ENCODE assay signal across 8 cellular contexts in genomic region chr9:27353405-27354229, GRCh38. TPM values are rescaled to one million over a fixed set of nuclear protein-coding genes. Genes with fewer than 3 reads are reported as not detected.
DNase-seq lines count a peak whose midpoint lies in the region; ATAC-seq and TF ChIP-seq lines count a peak whose summit lies in the region.

No MANE protein-coding gene starts in this region.

- ATAC-seq in Right ventricle myocardium inferior, result no peak
- ATAC-seq in HG03103 (IDR thresholded peaks at IDR 0.05; ENCODE audit: low read depth, unreplicated experiment), result peak; percentile 72
- ATAC-seq in sciatic nerve, result peak; percentile 11
- no peak for ATAC-seq in left lung

- H3K4me3 ChIP-seq in left ventricle myocardium inferior (no peak overlapping the region), brain microvascular endothelial cell (ENCODE audit: low read depth, low read length) (no peak overlapping the region), left lung (no peak overlapping the region)

- in situ Hi-C loops in brain microvascular endothelial cell (cut with HindIII; ENCODE audit: low pct_ligation_motif_present, low sequenced_read_pairs), result no loop called here

- H3K9me3 ChIP-seq in left ventricle myocardium inferior (replicated peaks), result no peaks in the 10 kb centered on the region
- H3K9me3 ChIP-seq in left lung, result no peaks in the 10 kb centered on the region

- H3K27me3 ChIP-seq in left ventricle myocardium inferior (ENCODE audit: low read depth), result no peaks in the 10 kb centered on the region
- H3K27me3 ChIP-seq in brain microvascular endothelial cell (replicated peaks), result no peaks in the 10 kb centered on the region
- H3K27me3 ChIP-seq in left lung, result no peaks in the 10 kb centered on the region

- H3K36me3 ChIP-seq in left ventricle myocardium inferior (no peaks in the 10 kb centered on the region), brain microvascular endothelial cell (replicated peaks) (no peaks in the 10 kb centered on the region), left lung (no peaks in the 10 kb centered on the region)

- TF ChIP-seq CTCF in left ventricle myocardium inferior (IDR thresholded peaks at IDR 0.05; ENCODE audit: borderline replicate concordance), result no peak
- TF ChIP-seq CTCF in brain microvascular endothelial cell (IDR thresholded peaks at IDR 0.05; ENCODE audit: low read depth, low read length, missing control alignments), result no peak
- no peak for TF ChIP-seq CTCF in left lung (IDR thresholded peaks at IDR 0.05)

- H3K4me1 ChIP-seq in left ventricle myocardium inferior (peaks cover 46% of the 10 kb centered on the region), left lung (peaks cover 0 to 17% of the 10 kb centered on the region in 2 donors)

- DNase-seq in left ventricle myocardium inferior (no peak), Right ventricle myocardium inferior (ENCODE audit: missing footprints) (no peak), brain microvascular endothelial cell (peak; percentile 25), sciatic nerve (ENCODE audit: low spot score) (no peak), NCI-H226 (no peak), SK-N-DZ (ENCODE audit: low spot score) (no peak), left lung (no peak)

- intact Hi-C loops in left ventricle myocardium inferior (cut with micrococcal nuclease), result no loop called here
- intact Hi-C loops in Right ventricle myocardium inferior (cut with DNase I), result loop anchor here (5.0 kb wide), 1 partner anchor 174 kb away; the partner anchor contains the start of gene MOB3B
- intact Hi-C loops in sciatic nerve (cut with DNase I), result no loop called here
- intact Hi-C loops in left lung (cut with DNase I), result no loop called here

- peak overlapping the region; percentile 39 for H3K27ac ChIP-seq in left ventricle myocardium inferior (replicated peaks)
- peak overlapping the region; percentile 76 for H3K27ac ChIP-seq in brain microvascular endothelial cell
- peak overlapping the region in 1 of 2 donors; percentile 7 for H3K27ac ChIP-seq in left lung

RNA-seq across cellular contexts. Expression of gene EQTN, which starts 56.7 kb away (rescaled TPM):
- total RNA-seq in left ventricle myocardium inferior (not detected), Right ventricle myocardium inferior (not detected), sciatic nerve (0.49 TPM), left lung (under 1 TPM; 0.29 to 0.37 TPM)
- not detected in 2 replicates for polyA plus RNA-seq in SK-N-DZ (2014; cell fraction: cytosol; rRNA removed)
- not detected in 2 replicates for polyA plus RNA-seq in SK-N-DZ (2014; cell fraction: nucleus; rRNA removed)

Comparison
In these comparisons a context has a peak if more than half of its experiments do, and no peak if none do; other contexts are left out.
1. ATAC-seq: peak in HG03103 (single experiment) and sciatic nerve (single experiment); none in Right ventricle myocardium inferior (single experiment) and left lung (single experiment).